28 cellular contexts compared by ENCODE assay signal in genomic region chr3:189171707-189172106, GRCh38. TPM values are rescaled to one million over a fixed set of nuclear protein-coding genes. Genes with fewer than 3 reads are reported as not detected.
DNase-seq lines count a peak whose midpoint lies in the region; ATAC-seq and TF ChIP-seq lines count a peak whose summit lies in the region.
"Had no signal": no experiment of that assay in that cellular context is flagged by ENCODE, and none has a peak within 500 bp of the region (broad histone marks: within the 10 kb centered on the region; RNA-seq: fewer than 3 reads in every experiment).

TPRG1 (plus strand) TSS chr3:189171971; CDS start chr3:189207385, 35,414 bp downstream.

- no peak within 1 kb of the TSS for H3K4me3 Mint-ChIP-seq in CD4-positive, alpha-beta memory T cell
- H3K4me3 Mint-ChIP-seq: activated CD4-positive, alpha-beta T cell treated with anti-CD3 and anti-CD28 coated beads, Interleukin-2, amount 10 ng/mL, durations not matched to agents 7 days and 5 days; activated naive CD4-positive, alpha-beta T cell treated with anti-CD3 and anti-CD28 coated beads, Interleukin-2, amount 10 ng/mL, durations not matched to agents 7 days and 5 days; central memory CD8-positive, alpha-beta T cell; immature natural killer cell had no signal

- TF ChIP-seq EP300 in SK-N-SH (IDR thresholded peaks at IDR 0.05; ENCODE audit: borderline replicate concordance in 1 of 2, low read depth in 1 of 2, low read length in 1 of 2): no peak

- H3K27ac ChIP-seq in SK-N-SH (ENCODE audit: low read depth in 2 of 2, low read length in 1 of 2) (no peak within 1 kb of the TSS), esophagus (ENCODE audit: low read depth in 2 of 2, low read length in 1 of 2) (peak within 1 kb of the TSS; percentile 86 to 92)
- H3K27ac ChIP-seq in CD4-positive, alpha-beta memory T cell (ENCODE audit: low read depth, low read length): no peak within 1 kb of the TSS
- H3K27ac ChIP-seq: 22Rv1, ascending aorta, dorsolateral prefrontal cortex, epithelial cell of prostate, hepatocyte, neutrophil, spleen, tibial artery had no signal

- POLR2A ChIA-PET in SK-N-SH (lab: Yijun Ruan, JAX): no interaction called here
- POLR2A ChIA-PET in CD4-positive, alpha-beta memory T cell (lab: Charles Lee; ENCODE audit: partially characterized antibody): no interaction called here

- H3K4me1 Mint-ChIP-seq in CD4-positive, alpha-beta memory T cell: peaks cover 0 to 12% (median 5%) of the 10 kb centered on the region in 4 donors
- H3K4me1 Mint-ChIP-seq: immature natural killer cell had no signal

- no peaks in the 10 kb centered on the region for H3K27me3 Mint-ChIP-seq in CD4-positive, alpha-beta memory T cell
- H3K27me3 Mint-ChIP-seq: activated CD4-positive, alpha-beta T cell treated with anti-CD3 and anti-CD28 coated beads, Interleukin-2, amount 10 ng/mL, durations not matched to agents 7 days and 5 days; central memory CD8-positive, alpha-beta T cell had no signal

- no peaks in the 10 kb centered on the region for H3K9me3 Mint-ChIP-seq in CD4-positive, alpha-beta memory T cell
- H3K9me3 Mint-ChIP-seq: activated CD4-positive, alpha-beta T cell treated with anti-CD3 and anti-CD28 coated beads, Interleukin-2, amount 10 ng/mL, durations not matched to agents 7 days and 5 days; activated naive CD4-positive, alpha-beta T cell treated with anti-CD3 and anti-CD28 coated beads, Interleukin-2, amount 10 ng/mL, durations not matched to agents 7 days and 5 days; central memory CD8-positive, alpha-beta T cell; immature natural killer cell had no signal

- no peaks in the 10 kb centered on the region for H3K27me3 ChIP-seq in SK-N-SH (ENCODE audit: insufficient read depth)
- H3K27me3 ChIP-seq in CD4-positive, alpha-beta memory T cell (ENCODE audit: insufficient read depth, low read length): no peaks in the 10 kb centered on the region
- no peaks in the 10 kb centered on the region for H3K27me3 ChIP-seq in esophagus (ENCODE audit: control insufficient read depth in 1 of 2, insufficient read depth in 2 of 2, low read length in 2 of 2)
- H3K27me3 ChIP-seq: ascending aorta, dorsolateral prefrontal cortex, hepatocyte, neutrophil, spleen, tibial artery had no signal

- no peaks in the 10 kb centered on the region for H3K36me3 Mint-ChIP-seq in CD4-positive, alpha-beta memory T cell
- H3K36me3 Mint-ChIP-seq: activated naive CD4-positive, alpha-beta T cell treated with anti-CD3 and anti-CD28 coated beads, Interleukin-2, amount 10 ng/mL, durations not matched to agents 7 days and 5 days; immature natural killer cell had no signal

- H3K36me3 ChIP-seq in SK-N-SH (replicated peaks in 1 of 2; ENCODE audit: control insufficient read depth in 1 of 2, insufficient read depth in 2 of 2, low read length in 1 of 2) (no peaks in the 10 kb centered on the region), esophagus (ENCODE audit: control insufficient read depth in 2 of 2, insufficient read depth in 2 of 2, low read length in 1 of 2) (no peaks in the 10 kb centered on the region)
- no peaks in the 10 kb centered on the region for H3K36me3 ChIP-seq in CD4-positive, alpha-beta memory T cell (ENCODE audit: insufficient read depth, low read length)
- H3K36me3 ChIP-seq: ascending aorta, neutrophil, spleen, tibial artery had no signal

- H3K4me1 ChIP-seq in SK-N-SH (ENCODE audit: control insufficient read depth in 1 of 2, insufficient read depth in 2 of 2, low read depth in 1 of 2, low read length in 1 of 2) (no peaks in the 10 kb centered on the region), esophagus (ENCODE audit: control insufficient read depth in 2 of 2, insufficient read depth in 2 of 2, low read length in 1 of 2) (no peaks in the 10 kb centered on the region)
- no peaks in the 10 kb centered on the region for H3K4me1 ChIP-seq in CD4-positive, alpha-beta memory T cell (ENCODE audit: insufficient read depth, low read length)
- H3K4me1 ChIP-seq: ascending aorta, spleen, tibial artery had no signal

- DNase-seq in SK-N-SH: no peak
- DNase-seq in CD4-positive, alpha-beta memory T cell: no peak
- no peak for DNase-seq in posterior vena cava (ENCODE audit: low spot score)
- DNase-seq in 8988T: no peak
- DNase-seq in erythroblast (lab: John Stamatoyannopoulos, UW): no peak
- DNase-seq: activated CD4-positive, alpha-beta T cell treated with anti-CD3 and anti-CD28 coated beads, Interleukin-2, amount 10 ng/mL, durations not matched to agents 7 days and 5 days; activated naive CD4-positive, alpha-beta T cell treated with anti-CD3 and anti-CD28 coated beads, Interleukin-2, amount 10 ng/mL, durations not matched to agents 7 days and 5 days; AML-193; dorsolateral prefrontal cortex; foreskin melanocyte; immature natural killer cell; Karpas-422; left ventricle myocardium superior; NCI-H1930; NCI-H226; SHP77; spleen; stimulated activated CD4-positive, alpha-beta T cell treated with anti-CD3 and anti-CD28 coated beads, Interleukin-4, amount 100 ng/mL, for 1 hour; tibial artery had no signal

- no peaks in the 10 kb centered on the region for H3K79me2 ChIP-seq in SK-N-SH (ENCODE audit: insufficient read depth)
- H3K79me2 ChIP-seq: hepatocyte had no signal

- peaks cover 7% of the 10 kb centered on the region for H3F3A ChIP-seq in SK-N-SH (replicated peaks; ENCODE audit: insufficient read depth)

- H4K20me1 ChIP-seq in SK-N-SH (ENCODE audit: insufficient read depth): no peaks in the 10 kb centered on the region

- 56% methylated on average over 1 of the region's 1 CpG for WGBS in SK-N-SH (ENCODE audit: low lambda C conversion rate)
- 43 to 63% methylated on average over 1 of the region's 1 CpG for WGBS in esophagus, 2 donors

- H3K9me3 ChIP-seq in SK-N-SH (no peaks in the 10 kb centered on the region), esophagus (ENCODE audit: control insufficient read depth in 2 of 2, insufficient read depth in 1 of 2, low read depth in 1 of 2, low read length in 1 of 2) (no peaks in the 10 kb centered on the region)
- H3K9me3 ChIP-seq in CD4-positive, alpha-beta memory T cell (ENCODE audit: control insufficient read depth in 1 of 2, low read length in 2 of 2): no peaks in the 10 kb centered on the region
- H3K9me3 ChIP-seq: ascending aorta, neutrophil, spleen, tibial artery had no signal

- H3K9me2 ChIP-seq in SK-N-SH: no peaks in the 10 kb centered on the region

- TF ChIP-seq POLR2A in erythroblast (IDR thresholded peaks at IDR 0.05; ENCODE audit: low read length): no peak

- TF ChIP-seq CTCF in SK-N-SH (IDR thresholded peaks at IDR 0.05): no peak

- TF ChIP-seq RAD21 in SK-N-SH (IDR thresholded peaks at IDR 0.05; ENCODE audit: low read length): no peak

- ATAC-seq in SK-N-SH treated with all-trans-retinoic acid at 6 μM for 48 hours (no peak), HG03196 (IDR thresholded peaks at IDR 0.05; ENCODE audit: unreplicated experiment) (no peak)
- ATAC-seq: left ventricle myocardium superior had no signal

- H3K9ac ChIP-seq in SK-N-SH: no peak within 1 kb of the TSS

- no peak within 1 kb of the TSS for H2AFZ ChIP-seq in SK-N-SH (ENCODE audit: low read depth)
- H2AFZ ChIP-seq: hepatocyte had no signal

- intact Hi-C loops in CD4-positive, alpha-beta memory T cell (cut with micrococcal nuclease): no loop called here
- intact Hi-C loops in posterior vena cava (cut with DNase I): no loop called here

- H3K4me3 ChIP-seq in SK-N-SH (ENCODE audit: low read depth in 2 of 2, low read length in 1 of 2) (no peak within 1 kb of the TSS), esophagus (ENCODE audit: low read depth in 1 of 2, low read length in 2 of 2) (peak within 1 kb of the TSS; percentile 19 to 49)
- H3K4me3 ChIP-seq in CD4-positive, alpha-beta memory T cell (ENCODE audit: low read length in 2 of 2): no peak within 1 kb of the TSS
- H3K4me3 ChIP-seq: ascending aorta, dorsolateral prefrontal cortex, hepatocyte, spleen, tibial artery had no signal

- peak within 1 kb of the TSS in 1 of 7 donors; percentile 14 for H3K27ac Mint-ChIP-seq in CD4-positive, alpha-beta memory T cell
- H3K27ac Mint-ChIP-seq: activated CD4-positive, alpha-beta T cell treated with anti-CD3 and anti-CD28 coated beads, Interleukin-2, amount 10 ng/mL, durations not matched to agents 7 days and 5 days; activated naive CD4-positive, alpha-beta T cell treated with anti-CD3 and anti-CD28 coated beads, Interleukin-2, amount 10 ng/mL, durations not matched to agents 7 days and 5 days; immature natural killer cell had no signal

- CTCF ChIA-PET in SK-N-SH (lab: Yijun Ruan, JAX): no interaction called here
- CTCF ChIA-PET in CD4-positive, alpha-beta memory T cell (lab: Charles Lee; ENCODE audit: partially characterized antibody): no interaction called here

- 0 out of 2 replicates have a peak within 1 kb of the TSS, but pooled peaks have one; percentile 31 for H3K4me2 ChIP-seq in SK-N-SH
- H3K4me2 ChIP-seq: hepatocyte had no signal

TF ChIP-seq in SK-N-SH, 30 proteins besides CTCF, POLR2A, EP300 and RAD21 (continues in another document):
- TF ChIP-seq MEF2A (IDR thresholded peaks at IDR 0.05; ENCODE audit: borderline replicate concordance, low read depth) (no peak), ELF1 (IDR thresholded peaks at IDR 0.05) (no peak), TCF12 (IDR thresholded peaks at IDR 0.05) (no peak), MAX (IDR thresholded peaks at IDR 0.05; ENCODE audit: low read depth) (no peak), RXRA (IDR thresholded peaks at IDR 0.05; ENCODE audit: borderline replicate concordance, low read depth) (no peak)

TF ChIP-seq in SK-N-SH treated with all-trans-retinoic acid at 6 μM for 48 hours, 23 proteins besides CTCF, POLR2A, EP300 and RAD21 (continues in another document):
- TF ChIP-seq ZNF70 (CRISPR knock-in tag; IDR thresholded peaks at IDR 0.05): no peak
- no peak for TF ChIP-seq GLIS3 (CRISPR knock-in tag; IDR thresholded peaks at IDR 0.05)
- TF ChIP-seq ZFP3 (CRISPR knock-in tag; IDR thresholded peaks at IDR 0.05): no peak
- TF ChIP-seq CSRNP3 (CRISPR knock-in tag; IDR thresholded peaks at IDR 0.05): no peak
- no peak for TF ChIP-seq RARB (CRISPR knock-in tag; IDR thresholded peaks at IDR 0.05)

RNA-seq across cellular contexts. Expression of gene TPRG1, which starts in this region (rescaled TPM):
- polyA plus RNA-seq in SK-N-SH (2012; rRNA removed) (0.64 and 1.8 TPM in 2 replicates), esophagus (10 to 100 TPM; 50.3 to 61.0 TPM)
- 0.97 and 1.2 TPM in 2 replicates for polyA plus RNA-seq in SK-N-SH (2012; cell fraction: cytosol; rRNA removed)
- 2.7 and 3.5 TPM in 2 replicates for polyA plus RNA-seq in SK-N-SH (2012; cell fraction: nucleus; rRNA removed)
- total RNA-seq in CD4-positive, alpha-beta memory T cell: 10 to 100 TPM; 52.5 to 61.4 TPM
- polyA plus RNA-seq in CD4-positive, alpha-beta memory T cell: 10 to 100 TPM in 1 of 2 donors, 1 to 10 TPM in 1; 8.2 to 11.0 TPM
- 10 to 100 TPM; 14.2 to 15.2 TPM for total RNA-seq in posterior vena cava
- polyA plus RNA-seq: hepatocyte had no signal

Comparison
In these comparisons a context has a peak if more than half of its experiments do, and no peak if none do; other contexts are left out.
1. RNA of gene TPRG1 (polyA plus RNA-seq): 50.3 to 61.0 TPM in esophagus; 8.2 to 11.0 TPM in CD4-positive, alpha-beta memory T cell and 0.64 to 3.5 TPM in SK-N-SH; every median in the first group is over 4 times any median in the second.
2. H3K27ac ChIP-seq: peak in esophagus (2 of 2); none in SK-N-SH (0 of 2) and CD4-positive, alpha-beta memory T cell (single experiment).
3. H3K4me3 ChIP-seq: peak in esophagus (2 of 2); none in SK-N-SH (0 of 2) and CD4-positive, alpha-beta memory T cell (0 of 2).